15 cellular contexts compared by ENCODE assay signal in the genomic region with DNA sequence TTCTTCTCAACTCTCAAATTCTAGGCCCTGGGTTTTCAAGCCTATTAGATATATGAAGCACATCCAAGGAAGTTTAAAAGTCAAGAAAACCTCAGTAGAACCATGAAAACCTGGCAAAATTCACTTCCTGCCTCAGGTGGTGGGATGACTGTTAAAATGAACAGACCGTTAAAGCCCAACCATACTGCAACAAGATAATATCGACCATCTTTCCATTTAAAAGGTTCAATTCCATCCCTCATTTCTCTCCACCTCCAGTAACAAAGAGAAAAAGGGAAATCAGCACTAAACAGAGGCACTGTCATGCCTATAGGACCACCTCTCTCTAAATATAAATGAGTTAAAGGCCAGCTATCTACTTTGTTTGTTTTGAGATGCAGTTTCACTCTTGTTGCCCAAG. TPM values are rescaled to one million over a fixed set of nuclear protein-coding genes. Genes with fewer than 3 reads are reported as not detected.
DNase-seq lines count a peak whose midpoint lies in the region; ATAC-seq and TF ChIP-seq lines count a peak whose summit lies in the region.
"Had no signal": no experiment of that assay in that cellular context is flagged by ENCODE, and none has a peak within 500 bp of the region (broad histone marks: within the 10 kb centered on the region; RNA-seq: fewer than 3 reads in every experiment).

No MANE protein-coding gene starts in this region.

- H3K4me3 ChIP-seq in heart left ventricle (no peak overlapping the region), right atrium auricular region (no peak overlapping the region), dorsolateral prefrontal cortex (no peak overlapping the region), upper lobe of right lung (no peak overlapping the region)

- H3K4me1 ChIP-seq in heart left ventricle (peaks cover 0 to 31% (median 18%) of the 10 kb centered on the region in 12 donors), right atrium auricular region (peaks cover 0 to 17% of the 10 kb centered on the region in 2 donors), upper lobe of right lung (peaks cover 35% of the 10 kb centered on the region)

- 70 to 84% (median 78%) methylated on average over 2 of the region's 2 CpGs for WGBS in heart left ventricle, 4 donors

- no peak for TF ChIP-seq CTCF in heart left ventricle (IDR thresholded peaks at IDR 0.05)
- TF ChIP-seq CTCF in right atrium auricular region (IDR thresholded peaks at IDR 0.05): no peak
- no peak for TF ChIP-seq CTCF in dorsolateral prefrontal cortex (IDR thresholded peaks at IDR 0.05 in 54 of 56, conservative IDR thresholded peaks at IDR 0.05 in 2 of 56; ENCODE audit: low read depth in 1 of 56, partially characterized antibody in 56 of 56)
- no peak for TF ChIP-seq CTCF in nephron progenitor cell (IDR thresholded peaks at IDR 0.05)
- no peak for TF ChIP-seq CTCF in upper lobe of right lung (IDR thresholded peaks at IDR 0.05)

- H3K9me3 Mint-ChIP-seq in nephron progenitor cell: no peaks in the 10 kb centered on the region
- no peaks in the 10 kb centered on the region for H3K9me3 Mint-ChIP-seq in activated naive CD4-positive, alpha-beta T cell treated with anti-CD3 and anti-CD28 coated beads, Interleukin-2, amount 10 ng/mL, durations not matched to agents 7 days and 5 days
- H3K9me3 Mint-ChIP-seq: activated B cell treated with CpG ODN at 0.5 μM for 24 hours had no signal

- H3K4me1 Mint-ChIP-seq in nephron progenitor cell: peaks cover 9% of the 10 kb centered on the region
- no peaks in the 10 kb centered on the region for H3K4me1 Mint-ChIP-seq in activated naive CD4-positive, alpha-beta T cell treated with anti-CD3 and anti-CD28 coated beads, Interleukin-2, amount 10 ng/mL, durations not matched to agents 7 days and 5 days

- TF ChIP-seq POLR2A in heart left ventricle (IDR thresholded peaks at IDR 0.05): no peak

- no peak for DNase-seq in heart left ventricle
- no peak for DNase-seq in right atrium auricular region (ENCODE audit: low spot score)
- DNase-seq in dorsolateral prefrontal cortex: no peak
- no peak for DNase-seq in nephron progenitor cell
- DNase-seq in upper lobe of right lung: no peak
- no peak for DNase-seq in UCSD-AML1 (lab: John Stamatoyannopoulos, UW; ENCODE audit: unreplicated experiment)
- no peak for DNase-seq in sciatic nerve (ENCODE audit: low spot score)
- DNase-seq in activated naive CD4-positive, alpha-beta T cell treated with anti-CD3 and anti-CD28 coated beads, Interleukin-2, amount 10 ng/mL, durations not matched to agents 7 days and 5 days: no peak
- DNase-seq: activated B cell treated with CpG ODN at 0.5 μM for 24 hours; activated CD8-positive, alpha-beta memory T cell treated with anti-CD3 and anti-CD28 coated beads for 24 hours; activated effector memory CD4-positive, alpha-beta T cell treated with Interleukin-2 at 50 U/mL for 16 hours; Karpas-422; NCI-H1105; NCI-H774; stimulated activated CD4-positive, alpha-beta T cell treated with anti-CD3 and anti-CD28 coated beads, Interleukin-4, amount 100 ng/mL, for 1 hour had no signal

- H3K36me3 Mint-ChIP-seq in nephron progenitor cell (ENCODE audit: low read depth): peaks cover 22% of the 10 kb centered on the region
- peaks cover 8% of the 10 kb centered on the region for H3K36me3 Mint-ChIP-seq in activated naive CD4-positive, alpha-beta T cell treated with anti-CD3 and anti-CD28 coated beads, Interleukin-2, amount 10 ng/mL, durations not matched to agents 7 days and 5 days

- no peak overlapping the region for H3K4me3 Mint-ChIP-seq in nephron progenitor cell
- no peak overlapping the region for H3K4me3 Mint-ChIP-seq in activated naive CD4-positive, alpha-beta T cell treated with anti-CD3 and anti-CD28 coated beads, Interleukin-2, amount 10 ng/mL, durations not matched to agents 7 days and 5 days
- H3K4me3 Mint-ChIP-seq: activated B cell treated with CpG ODN at 0.5 μM for 24 hours had no signal

- intact Hi-C loops in heart left ventricle (cut with DNase I): no loop called here
- intact Hi-C loops in dorsolateral prefrontal cortex (cut with DNase I): no loop called here
- intact Hi-C loops in upper lobe of right lung (cut with DNase I): no loop called here
- intact Hi-C loops in sciatic nerve (cut with DNase I): no loop called here

- H3K27me3 Mint-ChIP-seq in nephron progenitor cell (ENCODE audit: low read depth, poor library complexity): no peaks in the 10 kb centered on the region
- no peaks in the 10 kb centered on the region for H3K27me3 Mint-ChIP-seq in activated naive CD4-positive, alpha-beta T cell treated with anti-CD3 and anti-CD28 coated beads, Interleukin-2, amount 10 ng/mL, durations not matched to agents 7 days and 5 days
- H3K27me3 Mint-ChIP-seq: activated B cell treated with CpG ODN at 0.5 μM for 24 hours had no signal

- H3K27me3 ChIP-seq in heart left ventricle: no peaks in the 10 kb centered on the region
- no peaks in the 10 kb centered on the region for H3K27me3 ChIP-seq in right atrium auricular region
- no peaks in the 10 kb centered on the region for H3K27me3 ChIP-seq in dorsolateral prefrontal cortex
- H3K27me3 ChIP-seq in upper lobe of right lung: no peaks in the 10 kb centered on the region

- H3K27ac Mint-ChIP-seq in nephron progenitor cell: peak overlapping the region; percentile 68
- no peak overlapping the region for H3K27ac Mint-ChIP-seq in activated naive CD4-positive, alpha-beta T cell treated with anti-CD3 and anti-CD28 coated beads, Interleukin-2, amount 10 ng/mL, durations not matched to agents 7 days and 5 days
- H3K27ac Mint-ChIP-seq: activated B cell treated with CpG ODN at 0.5 μM for 24 hours had no signal

- ATAC-seq in heart left ventricle: no peak
- ATAC-seq in upper lobe of right lung: no peak
- no peak for ATAC-seq in sciatic nerve

- peak overlapping the region in 7 of 12 donors; percentile 5 to 57 (median 28) for H3K27ac ChIP-seq in heart left ventricle
- peak overlapping the region in 1 of 2 donors; percentile 19 for H3K27ac ChIP-seq in right atrium auricular region
- H3K27ac ChIP-seq in dorsolateral prefrontal cortex: peak overlapping the region in 37 of 59 donors; percentile 1 to 75 (median 40)
- peak overlapping the region; percentile 78 for H3K27ac ChIP-seq in upper lobe of right lung

- H3K36me3 ChIP-seq in heart left ventricle (peaks cover 0 to 36% (median 12%) of the 10 kb centered on the region in 9 donors), right atrium auricular region (peaks cover 15% of the 10 kb centered on the region), upper lobe of right lung (peaks cover 6% of the 10 kb centered on the region)

- H3K9me3 ChIP-seq in heart left ventricle: no peaks in the 10 kb centered on the region
- no peaks in the 10 kb centered on the region for H3K9me3 ChIP-seq in right atrium auricular region
- no peaks in the 10 kb centered on the region for H3K9me3 ChIP-seq in upper lobe of right lung

- CTCF ChIA-PET in activated naive CD4-positive, alpha-beta T cell treated with anti-CD3 and anti-CD28 coated beads, Interleukin-2, amount 10 ng/mL, durations not matched to agents 7 days and 5 days (lab: Charles Lee): no interaction called here

RNA-seq across cellular contexts. Expression of gene EDC3, which starts 31.2 kb away (rescaled TPM):
- total RNA-seq in heart left ventricle (10 to 100 TPM in 8 of 9 donors, 1 to 10 TPM in 1; 7.3 to 23.0 (median 16.5) TPM), right atrium auricular region (1 to 10 TPM; 8.0 to 8.3 TPM), dorsolateral prefrontal cortex (10 to 100 TPM; 27.4 to 63.8 (median 38.5) TPM), upper lobe of right lung (31.5 TPM), sciatic nerve (32.5 TPM)
- 10 to 100 TPM in 1 of 2 donors, 1 to 10 TPM in 1; 8.3 to 17.1 TPM for polyA plus RNA-seq in heart left ventricle

RNA-seq across cellular contexts. Expression of gene CLK3, which starts 49.0 kb away (rescaled TPM):
- total RNA-seq in heart left ventricle: 10 to 100 TPM; 32.8 to 75.9 (median 49.9) TPM
- polyA plus RNA-seq in heart left ventricle: 10 to 100 TPM; 31.0 to 43.5 TPM
- total RNA-seq in right atrium auricular region: 10 to 100 TPM; 52.8 to 59.2 TPM
- total RNA-seq in dorsolateral prefrontal cortex: 10 to 100 TPM; 41.9 to 96.5 (median 63.3) TPM
- 72.9 TPM for total RNA-seq in upper lobe of right lung
- 81.7 TPM for total RNA-seq in sciatic nerve
